ENCODE assay signal across 1 cellular context in genomic region chr17:29760771-29761682, GRCh38.
TF ChIP-seq lines count a peak whose summit lies in the region.

No MANE protein-coding gene starts in this region.

TF ChIP-seq in HepG2, 621 proteins besides CTCF, POLR2A, EP300 and RAD21 (continued from another document and continues in another):
- no peak for TF ChIP-seq ZUFSP (CRISPR knock-in tag; IDR thresholded peaks at IDR 0.05; ENCODE audit: borderline replicate concordance)
- peak; percentile 31; the same call in 1 of the 2 replicates for TF ChIP-seq SP5 (CRISPR knock-in tag; IDR thresholded peaks at IDR 0.05; ENCODE audit: borderline replicate concordance, low read depth)
- peak; percentile 35; the same call in 1 of the 2 replicates for TF ChIP-seq NCOR1 (IDR thresholded peaks at IDR 0.05; ENCODE audit: borderline replicate concordance, low read length)
- TF ChIP-seq ZNF160 (CRISPR knock-in tag; IDR thresholded peaks at IDR 0.05): no peak
- no peak for TF ChIP-seq ZNF841 (CRISPR knock-in tag; IDR thresholded peaks at IDR 0.05; ENCODE audit: borderline replicate concordance)
- peak; percentile 78 for TF ChIP-seq ZFX (CRISPR knock-in tag; IDR thresholded peaks at IDR 0.05; ENCODE audit: low read depth)
- no peak for TF ChIP-seq NR2F6 (IDR thresholded peaks at IDR 0.05)
- peak; percentile 67 for TF ChIP-seq NR2F6 (CRISPR knock-in tag; IDR thresholded peaks at IDR 0.05)
- TF ChIP-seq ZFYVE20 (CRISPR knock-in tag; IDR thresholded peaks at IDR 0.05; ENCODE audit: borderline replicate concordance, low read depth): 0 out of 2 replicates have a peak, but pooled peaks have one; percentile 48
- TF ChIP-seq ZSCAN20 (CRISPR knock-in tag; IDR thresholded peaks at IDR 0.05; ENCODE audit: borderline replicate concordance): peak; percentile 44; the same call in 1 of the 2 replicates
- TF ChIP-seq, protein P1, sequence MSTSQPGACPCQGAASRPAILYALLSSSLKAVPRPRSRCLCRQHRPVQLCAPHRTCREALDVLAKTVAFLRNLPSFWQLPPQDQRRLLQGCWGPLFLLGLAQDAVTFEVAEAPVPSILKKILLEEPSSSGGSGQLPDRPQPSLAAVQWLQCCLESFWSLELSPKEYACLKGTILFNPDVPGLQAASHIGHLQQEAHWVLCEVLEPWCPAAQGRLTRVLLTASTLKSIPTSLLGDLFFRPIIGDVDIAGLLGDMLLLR (CRISPR knock-in tag; IDR thresholded peaks at IDR 0.05): peak; percentile 61
- peak; percentile 28; the same call in 1 of the 2 replicates for TF ChIP-seq YEATS2 (CRISPR knock-in tag; IDR thresholded peaks at IDR 0.05; ENCODE audit: borderline replicate concordance)
- no peak; the same call in 1 of the 2 replicates for TF ChIP-seq ZNF350 (CRISPR knock-in tag; IDR thresholded peaks at IDR 0.05; ENCODE audit: borderline replicate concordance, low read depth)
- TF ChIP-seq, protein P2, sequence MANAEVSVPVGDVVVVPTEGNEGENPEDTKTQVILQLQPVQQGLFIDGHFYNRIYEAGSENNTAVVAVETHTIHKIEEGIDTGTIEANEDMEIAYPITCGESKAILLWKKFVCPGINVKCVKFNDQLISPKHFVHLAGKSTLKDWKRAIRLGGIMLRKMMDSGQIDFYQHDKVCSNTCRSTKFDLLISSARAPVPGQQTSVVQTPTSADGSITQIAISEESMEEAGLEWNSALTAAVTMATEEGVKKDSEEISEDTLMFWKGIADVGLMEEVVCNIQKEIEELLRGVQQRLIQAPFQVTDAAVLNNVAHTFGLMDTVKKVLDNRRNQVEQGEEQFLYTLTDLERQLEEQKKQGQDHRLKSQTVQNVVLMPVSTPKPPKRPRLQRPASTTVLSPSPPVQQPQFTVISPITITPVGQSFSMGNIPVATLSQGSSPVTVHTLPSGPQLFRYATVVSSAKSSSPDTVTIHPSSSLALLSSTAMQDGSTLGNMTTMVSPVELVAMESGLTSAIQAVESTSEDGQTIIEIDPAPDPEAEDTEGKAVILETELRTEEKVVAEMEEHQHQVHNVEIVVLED (CRISPR knock-in tag; IDR thresholded peaks at IDR 0.05; ENCODE audit: borderline replicate concordance): 0 out of 2 replicates have a peak, but pooled peaks have one; percentile 14
- TF ChIP-seq AHR (CRISPR knock-in tag; IDR thresholded peaks at IDR 0.05): no peak
- TF ChIP-seq U2AF2 (IDR thresholded peaks at IDR 0.05; ENCODE audit: low read depth, low read length): no peak
- peak; percentile 76 for TF ChIP-seq ZNF547 (CRISPR knock-in tag; IDR thresholded peaks at IDR 0.05)
- TF ChIP-seq ZNF776 (CRISPR knock-in tag; IDR thresholded peaks at IDR 0.05): peak; percentile 80
- no peak for TF ChIP-seq XRCC5 (optimal IDR thresholded peaks at IDR 0.05; ENCODE audit: low read length)
- no peak for TF ChIP-seq MEF2D (CRISPR knock-in tag; IDR thresholded peaks at IDR 0.05)
- peak; percentile 32; the same call in 1 of the 2 replicates for TF ChIP-seq KAT8 (CRISPR knock-in tag; IDR thresholded peaks at IDR 0.05)
- no peak for TF ChIP-seq SMAD9 (CRISPR knock-in tag; IDR thresholded peaks at IDR 0.05)
- peak; percentile 68 for TF ChIP-seq PHF8 (CRISPR knock-in tag; IDR thresholded peaks at IDR 0.05)
- peak; percentile 70 for TF ChIP-seq HIVEP1 (CRISPR knock-in tag; IDR thresholded peaks at IDR 0.05)
- no peak for TF ChIP-seq SALL2 (CRISPR knock-in tag; IDR thresholded peaks at IDR 0.05)
- TF ChIP-seq, protein P3, sequence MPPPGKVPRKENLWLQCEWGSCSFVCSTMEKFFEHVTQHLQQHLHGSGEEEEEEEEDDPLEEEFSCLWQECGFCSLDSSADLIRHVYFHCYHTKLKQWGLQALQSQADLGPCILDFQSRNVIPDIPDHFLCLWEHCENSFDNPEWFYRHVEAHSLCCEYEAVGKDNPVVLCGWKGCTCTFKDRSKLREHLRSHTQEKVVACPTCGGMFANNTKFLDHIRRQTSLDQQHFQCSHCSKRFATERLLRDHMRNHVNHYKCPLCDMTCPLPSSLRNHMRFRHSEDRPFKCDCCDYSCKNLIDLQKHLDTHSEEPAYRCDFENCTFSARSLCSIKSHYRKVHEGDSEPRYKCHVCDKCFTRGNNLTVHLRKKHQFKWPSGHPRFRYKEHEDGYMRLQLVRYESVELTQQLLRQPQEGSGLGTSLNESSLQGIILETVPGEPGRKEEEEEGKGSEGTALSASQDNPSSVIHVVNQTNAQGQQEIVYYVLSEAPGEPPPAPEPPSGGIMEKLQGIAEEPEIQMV (CRISPR knock-in tag; IDR thresholded peaks at IDR 0.05; ENCODE audit: low read depth): peak; percentile 48; the same call in 1 of the 2 replicates
- no peak for TF ChIP-seq ZNF124 (CRISPR knock-in tag; IDR thresholded peaks at IDR 0.05)
- 0 out of 2 replicates have a peak, but pooled peaks have one; percentile 63 for TF ChIP-seq ZNF280D (CRISPR knock-in tag; IDR thresholded peaks at IDR 0.05)
- no peak for TF ChIP-seq BRD4 (CRISPR knock-in tag; IDR thresholded peaks at IDR 0.05)
- TF ChIP-seq ZNF563 (CRISPR knock-in tag; IDR thresholded peaks at IDR 0.05): peak; percentile 81
- no peak for TF ChIP-seq SP2 (CRISPR knock-in tag; IDR thresholded peaks at IDR 0.05)
- TF ChIP-seq MEIS2 (CRISPR knock-in tag; IDR thresholded peaks at IDR 0.05): 0 out of 2 replicates have a peak, but pooled peaks have one; percentile 20
- TF ChIP-seq ZNF10 (CRISPR knock-in tag; IDR thresholded peaks at IDR 0.05; ENCODE audit: borderline replicate concordance, low read depth): no peak
- no peak for TF ChIP-seq SP140L (CRISPR knock-in tag; IDR thresholded peaks at IDR 0.05; ENCODE audit: borderline replicate concordance)
- TF ChIP-seq NRL (CRISPR knock-in tag; IDR thresholded peaks at IDR 0.05; ENCODE audit: borderline replicate concordance): peak; percentile 25; the same call in 1 of the 2 replicates
- peak; percentile 77; the same call in 1 of the 2 replicates for TF ChIP-seq TFDP1 (CRISPR knock-in tag; IDR thresholded peaks at IDR 0.05; ENCODE audit: borderline replicate concordance)
- peak; percentile 75; the same call in 1 of the 2 replicates for TF ChIP-seq HES4 (CRISPR knock-in tag; IDR thresholded peaks at IDR 0.05; ENCODE audit: borderline replicate concordance)
- TF ChIP-seq TEAD2 (CRISPR knock-in tag; IDR thresholded peaks at IDR 0.05): 0 out of 2 replicates have a peak, but pooled peaks have one; percentile 55
- TF ChIP-seq LRRFIP1 (CRISPR knock-in tag; conservative IDR thresholded peaks at IDR 0.05): no peak
- no peak for TF ChIP-seq RFXANK (CRISPR knock-in tag; IDR thresholded peaks at IDR 0.05)
- TF ChIP-seq HNRNPK (IDR thresholded peaks at IDR 0.05; ENCODE audit: low read depth, low read length, poor library complexity, severe bottlenecking): peak; percentile 35
- no peak for TF ChIP-seq ZNF337 (CRISPR knock-in tag; IDR thresholded peaks at IDR 0.05; ENCODE audit: borderline replicate concordance, low read depth)
- no peak for TF ChIP-seq ZNF275 (CRISPR knock-in tag; IDR thresholded peaks at IDR 0.05; ENCODE audit: borderline replicate concordance)
- TF ChIP-seq, protein P4, sequence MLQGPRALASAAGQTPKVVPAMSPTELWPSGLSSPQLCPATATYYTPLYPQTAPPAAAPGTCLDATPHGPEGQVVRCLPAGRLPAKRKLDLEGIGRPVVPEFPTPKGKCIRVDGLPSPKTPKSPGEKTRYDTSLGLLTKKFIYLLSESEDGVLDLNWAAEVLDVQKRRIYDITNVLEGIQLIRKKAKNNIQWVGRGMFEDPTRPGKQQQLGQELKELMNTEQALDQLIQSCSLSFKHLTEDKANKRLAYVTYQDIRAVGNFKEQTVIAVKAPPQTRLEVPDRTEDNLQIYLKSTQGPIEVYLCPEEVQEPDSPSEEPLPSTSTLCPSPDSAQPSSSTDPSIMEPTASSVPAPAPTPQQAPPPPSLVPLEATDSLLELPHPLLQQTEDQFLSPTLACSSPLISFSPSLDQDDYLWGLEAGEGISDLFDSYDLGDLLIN (CRISPR knock-in tag; IDR thresholded peaks at IDR 0.05; ENCODE audit: borderline replicate concordance): no peak
- TF ChIP-seq, protein P5, sequence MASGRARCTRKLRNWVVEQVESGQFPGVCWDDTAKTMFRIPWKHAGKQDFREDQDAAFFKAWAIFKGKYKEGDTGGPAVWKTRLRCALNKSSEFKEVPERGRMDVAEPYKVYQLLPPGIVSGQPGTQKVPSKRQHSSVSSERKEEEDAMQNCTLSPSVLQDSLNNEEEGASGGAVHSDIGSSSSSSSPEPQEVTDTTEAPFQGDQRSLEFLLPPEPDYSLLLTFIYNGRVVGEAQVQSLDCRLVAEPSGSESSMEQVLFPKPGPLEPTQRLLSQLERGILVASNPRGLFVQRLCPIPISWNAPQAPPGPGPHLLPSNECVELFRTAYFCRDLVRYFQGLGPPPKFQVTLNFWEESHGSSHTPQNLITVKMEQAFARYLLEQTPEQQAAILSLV (CRISPR knock-in tag; IDR thresholded peaks at IDR 0.05; ENCODE audit: borderline replicate concordance): peak; percentile 73; the same call in 1 of the 2 replicates
- no peak for TF ChIP-seq GATAD2A (CRISPR knock-in tag; IDR thresholded peaks at IDR 0.05)
- TF ChIP-seq, protein P6, sequence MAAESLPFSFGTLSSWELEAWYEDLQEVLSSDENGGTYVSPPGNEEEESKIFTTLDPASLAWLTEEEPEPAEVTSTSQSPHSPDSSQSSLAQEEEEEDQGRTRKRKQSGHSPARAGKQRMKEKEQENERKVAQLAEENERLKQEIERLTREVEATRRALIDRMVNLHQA (CRISPR knock-in tag; IDR thresholded peaks at IDR 0.05): no peak
- TF ChIP-seq ATAD3A (CRISPR knock-in tag; IDR thresholded peaks at IDR 0.05): no peak
- peak; percentile 84 for TF ChIP-seq RBFOX2 (IDR thresholded peaks at IDR 0.05; ENCODE audit: low read depth, low read length)
- no peak for TF ChIP-seq ZFP36L1 (CRISPR knock-in tag; IDR thresholded peaks at IDR 0.05)
